1 cellular context compared by ENCODE assay signal in the genomic region with DNA sequence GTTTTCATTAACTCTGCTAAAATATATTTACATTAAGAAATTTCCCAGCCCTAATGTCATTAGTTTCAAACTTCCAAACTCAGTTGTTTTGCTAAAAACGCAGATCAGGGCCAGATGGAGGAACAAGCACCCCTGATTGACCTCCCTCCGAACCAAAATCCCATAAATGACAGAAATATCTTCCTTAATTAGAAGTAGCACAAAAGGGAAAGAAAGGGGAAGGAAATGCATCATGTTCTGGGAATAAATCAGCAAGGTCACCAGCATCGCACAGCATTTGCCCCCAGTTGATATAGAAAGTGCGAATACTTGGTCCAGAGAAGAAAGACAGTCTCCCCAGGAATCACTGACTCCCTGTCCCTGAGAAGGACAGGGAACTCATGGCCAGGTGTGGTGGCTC.
TF ChIP-seq lines count a peak whose summit lies in the region.

No MANE protein-coding gene starts in this region.

TF ChIP-seq in SK-N-SH treated with all-trans-retinoic acid at 6 μM for 48 hours, 23 proteins besides CTCF, POLR2A, EP300 and RAD21 (continued from another document):
- TF ChIP-seq, protein P1, sequence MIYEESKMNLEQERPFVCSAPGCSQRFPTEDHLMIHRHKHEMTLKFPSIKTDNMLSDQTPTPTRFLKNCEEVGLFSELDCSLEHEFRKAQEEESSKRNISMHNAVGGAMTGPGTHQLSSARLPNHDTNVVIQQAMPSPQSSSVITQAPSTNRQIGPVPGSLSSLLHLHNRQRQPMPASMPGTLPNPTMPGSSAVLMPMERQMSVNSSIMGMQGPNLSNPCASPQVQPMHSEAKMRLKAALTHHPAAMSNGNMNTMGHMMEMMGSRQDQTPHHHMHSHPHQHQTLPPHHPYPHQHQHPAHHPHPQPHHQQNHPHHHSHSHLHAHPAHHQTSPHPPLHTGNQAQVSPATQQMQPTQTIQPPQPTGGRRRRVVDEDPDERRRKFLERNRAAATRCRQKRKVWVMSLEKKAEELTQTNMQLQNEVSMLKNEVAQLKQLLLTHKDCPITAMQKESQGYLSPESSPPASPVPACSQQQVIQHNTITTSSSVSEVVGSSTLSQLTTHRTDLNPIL (CRISPR knock-in tag; IDR thresholded peaks at IDR 0.05; ENCODE audit: low read depth), result no peak
- no peak for TF ChIP-seq SNAI2 (CRISPR knock-in tag; IDR thresholded peaks at IDR 0.05)
- TF ChIP-seq ZFP3 (CRISPR knock-in tag; IDR thresholded peaks at IDR 0.05), result no peak
- TF ChIP-seq, protein P2, sequence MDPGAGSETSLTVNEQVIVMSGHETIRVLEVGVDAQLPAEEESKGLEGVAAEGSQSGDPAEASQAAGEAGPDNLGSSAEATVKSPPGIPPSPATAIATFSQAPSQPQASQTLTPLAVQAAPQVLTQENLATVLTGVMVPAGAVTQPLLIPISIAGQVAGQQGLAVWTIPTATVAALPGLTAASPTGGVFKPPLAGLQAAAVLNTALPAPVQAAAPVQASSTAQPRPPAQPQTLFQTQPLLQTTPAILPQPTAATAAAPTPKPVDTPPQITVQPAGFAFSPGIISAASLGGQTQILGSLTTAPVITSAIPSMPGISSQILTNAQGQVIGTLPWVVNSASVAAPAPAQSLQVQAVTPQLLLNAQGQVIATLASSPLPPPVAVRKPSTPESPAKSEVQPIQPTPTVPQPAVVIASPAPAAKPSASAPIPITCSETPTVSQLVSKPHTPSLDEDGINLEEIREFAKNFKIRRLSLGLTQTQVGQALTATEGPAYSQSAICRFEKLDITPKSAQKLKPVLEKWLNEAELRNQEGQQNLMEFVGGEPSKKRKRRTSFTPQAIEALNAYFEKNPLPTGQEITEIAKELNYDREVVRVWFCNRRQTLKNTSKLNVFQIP (CRISPR knock-in tag; IDR thresholded peaks at IDR 0.05; ENCODE audit: borderline replicate concordance, low read depth), result no peak
- no peak for TF ChIP-seq ZNF8 (CRISPR knock-in tag; IDR thresholded peaks at IDR 0.05)
- TF ChIP-seq ZFP30 (CRISPR knock-in tag; IDR thresholded peaks at IDR 0.05), result no peak
TF ChIP-seq in SK-N-SH treated with all-trans-retinoic acid at 6 μM for 48 hours: peak in this region for 0.
